ENCODE assay signal across 1 cellular context in genomic region chr11:72410956-72411355, GRCh38.
TF ChIP-seq lines count a peak whose summit lies in the region.

No MANE protein-coding gene starts in this region.

TF ChIP-seq in HepG2, 621 proteins besides CTCF, POLR2A, EP300 and RAD21 (continued from another document):
- TF ChIP-seq, protein P1, sequence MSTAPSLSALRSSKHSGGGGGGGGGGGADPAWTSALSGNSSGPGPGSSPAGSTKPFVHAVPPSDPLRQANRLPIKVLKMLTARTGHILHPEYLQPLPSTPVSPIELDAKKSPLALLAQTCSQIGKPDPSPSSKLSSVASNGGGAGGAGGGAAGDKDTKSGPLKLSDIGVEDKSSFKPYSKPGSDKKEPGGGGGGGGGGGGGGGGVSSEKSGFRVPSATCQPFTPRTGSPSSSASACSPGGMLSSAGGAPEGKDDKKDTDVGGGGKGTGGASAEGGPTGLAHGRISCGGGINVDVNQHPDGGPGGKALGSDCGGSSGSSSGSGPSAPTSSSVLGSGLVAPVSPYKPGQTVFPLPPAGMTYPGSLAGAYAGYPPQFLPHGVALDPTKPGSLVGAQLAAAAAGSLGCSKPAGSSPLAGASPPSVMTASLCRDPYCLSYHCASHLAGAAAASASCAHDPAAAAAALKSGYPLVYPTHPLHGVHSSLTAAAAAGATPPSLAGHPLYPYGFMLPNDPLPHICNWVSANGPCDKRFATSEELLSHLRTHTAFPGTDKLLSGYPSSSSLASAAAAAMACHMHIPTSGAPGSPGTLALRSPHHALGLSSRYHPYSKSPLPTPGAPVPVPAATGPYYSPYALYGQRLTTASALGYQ (CRISPR knock-in tag; IDR thresholded peaks at IDR 0.05) = no peak
- TF ChIP-seq, protein P2, sequence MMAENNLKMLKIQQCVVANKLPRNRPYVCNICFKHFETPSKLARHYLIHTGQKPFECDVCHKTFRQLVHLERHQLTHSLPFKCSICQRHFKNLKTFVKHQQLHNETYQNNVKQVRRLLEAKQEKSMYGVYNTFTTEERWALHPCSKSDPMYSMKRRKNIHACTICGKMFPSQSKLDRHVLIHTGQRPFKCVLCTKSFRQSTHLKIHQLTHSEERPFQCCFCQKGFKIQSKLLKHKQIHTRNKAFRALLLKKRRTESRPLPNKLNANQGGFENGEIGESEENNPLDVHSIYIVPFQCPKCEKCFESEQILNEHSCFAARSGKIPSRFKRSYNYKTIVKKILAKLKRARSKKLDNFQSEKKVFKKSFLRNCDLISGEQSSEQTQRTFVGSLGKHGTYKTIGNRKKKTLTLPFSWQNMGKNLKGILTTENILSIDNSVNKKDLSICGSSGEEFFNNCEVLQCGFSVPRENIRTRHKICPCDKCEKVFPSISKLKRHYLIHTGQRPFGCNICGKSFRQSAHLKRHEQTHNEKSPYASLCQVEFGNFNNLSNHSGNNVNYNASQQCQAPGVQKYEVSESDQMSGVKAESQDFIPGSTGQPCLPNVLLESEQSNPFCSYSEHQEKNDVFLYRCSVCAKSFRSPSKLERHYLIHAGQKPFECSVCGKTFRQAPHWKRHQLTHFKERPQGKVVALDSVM (CRISPR knock-in tag; IDR thresholded peaks at IDR 0.05) = no peak
- TF ChIP-seq CENPX (CRISPR knock-in tag; IDR thresholded peaks at IDR 0.05) (no peak), ZNF292 (CRISPR knock-in tag; IDR thresholded peaks at IDR 0.05; ENCODE audit: borderline replicate concordance, low read depth) (no peak), NFE2L1 (CRISPR knock-in tag; IDR thresholded peaks at IDR 0.05; ENCODE audit: borderline replicate concordance) (no peak), ZNF687 (CRISPR knock-in tag; IDR thresholded peaks at IDR 0.05) (no peak), PRDM4 (CRISPR knock-in tag; IDR thresholded peaks at IDR 0.05; ENCODE audit: borderline replicate concordance) (no peak), MED8 (CRISPR knock-in tag; IDR thresholded peaks at IDR 0.05; ENCODE audit: insufficient replicate concordance) (no peak), ZNF441 (CRISPR knock-in tag; IDR thresholded peaks at IDR 0.05; ENCODE audit: borderline replicate concordance) (no peak), FOXM1 (CRISPR knock-in tag; IDR thresholded peaks at IDR 0.05) (no peak), MYNN (CRISPR knock-in tag; IDR thresholded peaks at IDR 0.05; ENCODE audit: low read depth) (no peak), DZIP1 (CRISPR knock-in tag; IDR thresholded peaks at IDR 0.05) (no peak)
- TF ChIP-seq, protein P3, sequence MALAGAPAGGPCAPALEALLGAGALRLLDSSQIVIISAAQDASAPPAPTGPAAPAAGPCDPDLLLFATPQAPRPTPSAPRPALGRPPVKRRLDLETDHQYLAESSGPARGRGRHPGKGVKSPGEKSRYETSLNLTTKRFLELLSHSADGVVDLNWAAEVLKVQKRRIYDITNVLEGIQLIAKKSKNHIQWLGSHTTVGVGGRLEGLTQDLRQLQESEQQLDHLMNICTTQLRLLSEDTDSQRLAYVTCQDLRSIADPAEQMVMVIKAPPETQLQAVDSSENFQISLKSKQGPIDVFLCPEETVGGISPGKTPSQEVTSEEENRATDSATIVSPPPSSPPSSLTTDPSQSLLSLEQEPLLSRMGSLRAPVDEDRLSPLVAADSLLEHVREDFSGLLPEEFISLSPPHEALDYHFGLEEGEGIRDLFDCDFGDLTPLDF (CRISPR knock-in tag; IDR thresholded peaks at IDR 0.05) = no peak
